ENCODE assay signal across 9 cellular contexts in the genomic region with DNA sequence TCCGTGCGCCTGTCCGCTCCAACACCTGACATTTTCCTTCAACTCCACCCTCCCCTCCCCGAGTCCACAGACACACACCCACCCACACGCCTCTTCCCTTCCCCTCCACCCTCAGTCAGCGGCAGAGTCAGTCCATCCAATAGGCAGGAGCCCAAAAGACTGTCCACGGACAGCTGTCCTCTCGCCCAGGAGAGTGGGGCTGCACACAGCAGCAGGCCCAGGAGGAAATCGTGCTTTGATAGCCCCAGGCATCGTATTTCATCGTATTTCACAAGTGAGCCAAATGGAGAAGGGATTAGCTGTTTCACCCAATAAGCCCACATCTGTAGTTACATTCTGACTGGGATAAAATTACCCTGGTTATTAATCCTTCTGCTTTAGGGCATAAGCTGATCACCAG.
DNase-seq lines count a peak whose midpoint lies in the region; ATAC-seq and TF ChIP-seq lines count a peak whose summit lies in the region.
"Had no signal": no experiment of that assay in that cellular context is flagged by ENCODE, and none has a peak within 500 bp of the region (broad histone marks: within the 10 kb centered on the region; RNA-seq: fewer than 3 reads in every experiment).

No MANE protein-coding gene starts in this region.

- in situ Hi-C loops in GM13976 (cut with MboI; ENCODE audit: low sequenced_read_pairs, unreplicated experiment) = no loop called here

- 51% methylated on average over 11 of the region's 11 CpGs for WGBS in esophagus muscularis mucosa

- H3K27me3 ChIP-seq in esophagus muscularis mucosa = no peaks in the 10 kb centered on the region
- no peaks in the 10 kb centered on the region for H3K27me3 ChIP-seq in rectal smooth muscle tissue (ENCODE audit: control insufficient read depth, insufficient read depth, low read length)
- H3K27me3 ChIP-seq: SJSA1 had no signal

- no peak for TF ChIP-seq POLR2A in esophagus muscularis mucosa (IDR thresholded peaks at IDR 0.05; ENCODE audit: low read depth)

- intact Hi-C loops in esophagus muscularis mucosa (cut with DNase I) = loop anchor here (5.0 kb wide), 2 partner anchors 158 to 282 kb away; no protein-coding TSS in a partner anchor

- H3K4me1 ChIP-seq in esophagus muscularis mucosa (peaks cover 14 to 41% (median 34%) of the 10 kb centered on the region in 4 donors), rectal smooth muscle tissue (ENCODE audit: control insufficient read depth, insufficient read depth, low read length) (peaks cover 7% of the 10 kb centered on the region)

- peak; percentile 91 for DNase-seq in NCI-H82 treated with DMSO at 0.1 percent for 48 hours (lab: John Stamatoyannopoulos, UW; ENCODE audit: unreplicated experiment)
- DNase-seq in esophagus muscularis mucosa (ENCODE audit: extremely low spot score) = no peak
- no peak for DNase-seq in GM13976 (ENCODE audit: low spot score)
- DNase-seq in central memory CD4-positive, alpha-beta T cell = no peak
- DNase-seq in cerebellar cortex (ENCODE audit: low spot score) = no peak

- H3K4me3 ChIP-seq in GM08714 (ENCODE audit: low read length) = peak overlapping the region; percentile 59; the same call in 1 of the 2 replicates
- H3K4me3 ChIP-seq in esophagus muscularis mucosa = peak overlapping the region; percentile 61 to 83 (median 66)
- no peak overlapping the region for H3K4me3 ChIP-seq in rectal smooth muscle tissue (ENCODE audit: low read length)

- no peaks in the 10 kb centered on the region for H3K9me3 ChIP-seq in esophagus muscularis mucosa
- H3K9me3 ChIP-seq: SJSA1 had no signal

- no peak for TF ChIP-seq EP300 in esophagus muscularis mucosa (IDR thresholded peaks at IDR 0.05)

- peak overlapping the region; percentile 81 to 89 (median 87) for H3K27ac ChIP-seq in esophagus muscularis mucosa (replicated peaks in 1 of 4)
- peak overlapping the region; percentile 85 for H3K27ac ChIP-seq in rectal smooth muscle tissue (ENCODE audit: low read depth, low read length)
- H3K27ac ChIP-seq: SJSA1 had no signal

- ATAC-seq in GM18907 (IDR thresholded peaks at IDR 0.05; ENCODE audit: unreplicated experiment) = no peak

- no peak overlapping the region for H3K9ac ChIP-seq in rectal smooth muscle tissue (ENCODE audit: low read length)

- TF ChIP-seq CTCF in esophagus muscularis mucosa (IDR thresholded peaks at IDR 0.05) = no peak
- TF ChIP-seq CTCF in GM13976 (IDR thresholded peaks at IDR 0.05; ENCODE audit: borderline replicate concordance, control extremely low read depth, extremely low read depth, insufficient read depth, missing control alignments) = no peak

- H3K36me3 ChIP-seq in esophagus muscularis mucosa (no peaks in the 10 kb centered on the region), rectal smooth muscle tissue (ENCODE audit: control insufficient read depth, insufficient read depth, low read length) (no peaks in the 10 kb centered on the region)
- H3K36me3 ChIP-seq: SJSA1 had no signal
